8 cellular contexts compared by ENCODE assay signal in the genomic region with DNA sequence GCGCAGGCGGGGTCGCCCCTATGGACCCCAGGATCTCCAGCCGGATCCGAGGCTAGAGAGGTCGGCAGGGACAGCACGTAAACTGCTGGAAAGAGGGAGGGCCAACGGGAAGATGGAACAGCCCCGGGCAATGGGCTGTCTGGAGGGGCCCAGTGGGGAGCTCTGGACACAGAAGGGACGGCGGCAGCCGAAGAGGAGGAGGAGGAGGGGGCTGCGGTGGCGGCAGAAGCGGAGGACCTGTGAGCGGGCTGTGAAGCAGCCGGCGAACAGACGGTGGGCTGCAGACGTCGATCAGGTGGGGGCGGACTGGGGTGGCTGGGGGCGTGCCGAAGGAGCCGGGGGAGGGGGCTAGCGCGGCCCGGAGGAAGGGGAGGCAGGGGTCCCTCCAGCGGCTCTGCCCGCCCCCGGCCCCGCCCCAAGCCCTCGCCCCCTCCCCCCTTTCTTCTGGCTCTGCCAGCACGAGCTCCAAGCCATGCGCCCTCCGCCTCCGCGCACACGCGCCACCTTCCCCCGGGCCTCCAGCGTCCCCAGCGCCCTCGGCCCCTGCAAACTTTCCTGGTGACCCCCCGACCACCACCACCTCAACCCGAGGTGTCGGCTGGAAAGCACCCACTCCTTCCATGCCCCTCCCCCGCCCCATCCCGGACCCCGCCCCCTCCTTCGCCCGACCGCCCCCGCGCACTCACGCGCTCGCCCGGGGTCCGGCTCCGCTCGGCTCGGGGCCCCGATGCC. TPM values are rescaled to one million over a fixed set of nuclear protein-coding genes. Genes with fewer than 3 reads are reported as not detected.
DNase-seq lines count a peak whose midpoint lies in the region; ATAC-seq and TF ChIP-seq lines count a peak whose summit lies in the region.

No MANE protein-coding gene starts in this region.

- no peaks in the 10 kb centered on the region for H3K9me3 ChIP-seq in cardiac muscle cell (ENCODE audit: low read depth)
- peaks cover 0 to 1% of the 10 kb centered on the region in 2 donors for H3K9me3 ChIP-seq in neuronal stem cell (replicated peaks in 1 of 2; ENCODE audit: control insufficient read depth in 2 of 2, insufficient read depth in 1 of 2, low read depth in 1 of 2, low read length in 2 of 2)

- intact Hi-C loops in cardiac septum (cut with DNase I) = loop anchor here (5.0 kb wide), 2 partner anchors 47 to 122 kb away; no protein-coding TSS in a partner anchor

- no peak overlapping the region for H2BK15ac ChIP-seq in neuronal stem cell (ENCODE audit: low read length)

- H4K91ac ChIP-seq in neuronal stem cell (ENCODE audit: low read depth, low read length, poor library complexity) = no peak overlapping the region

- peak overlapping the region; percentile 96 for H2AK5ac ChIP-seq in neuronal stem cell (ENCODE audit: low read depth, low read length)

- peaks cover 16% of the 10 kb centered on the region for H3K79me1 ChIP-seq in neuronal stem cell (ENCODE audit: low read depth, low read length)

- DNase-seq in cardiac muscle cell (ENCODE audit: low read depth in 1 of 2, low spot score in 1 of 2) (peak; percentile 65 to 76), cardiac septum (ENCODE audit: low spot score) (no peak), M059J (ENCODE audit: low read depth) (peak; percentile 54), fibroblast of the aortic adventitia (ENCODE audit: low read depth) (peak; percentile 52), neuronal stem cell (ENCODE audit: low spot score) (peak; percentile 71)
- peak; percentile 66 for DNase-seq in activated CD8-positive, alpha-beta memory T cell treated with anti-CD3 and anti-CD28 coated beads, Interleukin-2, amount 50 U/mL, for 48 hours

- no peak for ATAC-seq in HG03045 (IDR thresholded peaks at IDR 0.05; ENCODE audit: unreplicated experiment)
- ATAC-seq in GM21717 (IDR thresholded peaks at IDR 0.05; ENCODE audit: unreplicated experiment) = no peak

- H3K4me3 ChIP-seq in cardiac muscle cell = peak overlapping the region; percentile 64
- H3K4me3 ChIP-seq in fibroblast of the aortic adventitia (ENCODE audit: low read depth, low read length) = peak overlapping the region; percentile 91
- H3K4me3 ChIP-seq in neuronal stem cell (ENCODE audit: low read length in 2 of 2) = peak overlapping the region; percentile 72 to 90

- H3K36me3 ChIP-seq in cardiac muscle cell = peaks cover 17% of the 10 kb centered on the region
- peaks cover 42 to 61% of the 10 kb centered on the region in 2 donors for H3K36me3 ChIP-seq in neuronal stem cell (replicated peaks in 1 of 2; ENCODE audit: control insufficient read depth in 2 of 2, insufficient read depth in 2 of 2, low read length in 2 of 2)

- H3K23ac ChIP-seq in neuronal stem cell (ENCODE audit: low read depth, low read length, poor library complexity) = peak overlapping the region; percentile 68

- H3K4me2 ChIP-seq in neuronal stem cell (ENCODE audit: insufficient read depth, low read length, poor library complexity, severe bottlenecking) = peak overlapping the region; percentile 89

- peak overlapping the region; percentile 36 for H2BK120ac ChIP-seq in neuronal stem cell (ENCODE audit: low read depth, low read length)

- H3K27me3 ChIP-seq in cardiac muscle cell (no peaks in the 10 kb centered on the region), neuronal stem cell (ENCODE audit: control insufficient read depth in 3 of 3, insufficient read depth in 3 of 3, low read depth in 1 of 3, low read length in 3 of 3) (no peaks in the 10 kb centered on the region)

- no peak overlapping the region for H3K4ac ChIP-seq in neuronal stem cell (ENCODE audit: low read length)

- H2AFZ ChIP-seq in neuronal stem cell (ENCODE audit: low read length) = peak overlapping the region; percentile 84

- H3K27ac ChIP-seq in cardiac muscle cell = peak overlapping the region; percentile 94
- peak overlapping the region; percentile 97 for H3K27ac ChIP-seq in neuronal stem cell (replicated peaks; ENCODE audit: low read length)

- TF ChIP-seq CTCF in cardiac muscle cell (IDR thresholded peaks at IDR 0.05; ENCODE audit: low read depth, low read length) = no peak
- TF ChIP-seq CTCF in fibroblast of the aortic adventitia (IDR thresholded peaks at IDR 0.05; ENCODE audit: insufficient read depth, low read length) = no peak

- WGBS in neuronal stem cell (ENCODE audit: extremely low coverage in 2 of 2, insufficient read length in 2 of 2, insufficient replicate concordance in 1 of 2), 2 donors = no CpG with 5 or more reads among the region's 64 CpGs

- H3K9ac ChIP-seq in neuronal stem cell (ENCODE audit: low read depth, low read length, poor library complexity) = peak overlapping the region; percentile 89

- H3K4me1 ChIP-seq in cardiac muscle cell (ENCODE audit: low read depth) (peaks cover 33% of the 10 kb centered on the region), neuronal stem cell (ENCODE audit: control insufficient read depth in 2 of 2, insufficient read depth in 1 of 2, low read depth in 1 of 2, low read length in 2 of 2) (peaks cover 21 to 30% of the 10 kb centered on the region in 2 donors)

- peak overlapping the region; percentile 90 for H2BK5ac ChIP-seq in neuronal stem cell (ENCODE audit: low read length)

- peak overlapping the region; percentile 99 for H3K18ac ChIP-seq in neuronal stem cell (ENCODE audit: low read length)

- no peak overlapping the region for H4K8ac ChIP-seq in neuronal stem cell (ENCODE audit: low read depth, low read length)

- peak overlapping the region; percentile 73 for H3K14ac ChIP-seq in neuronal stem cell (ENCODE audit: low read length)

- peak overlapping the region; percentile 75 for H2BK12ac ChIP-seq in neuronal stem cell (ENCODE audit: low read length)

RNA-seq across cellular contexts. Expression of a gene that starts 0.4 kb away (rescaled TPM):
- total RNA-seq in cardiac muscle cell (58.9 and 69.1 TPM in 2 replicates), cardiac septum (36.2 TPM), fibroblast of the aortic adventitia (ENCODE audit: low replicate concordance) (70.0 and 108 TPM in 2 replicates)
- 62.1 and 67.1 TPM in 2 replicates for polyA plus RNA-seq in cardiac muscle cell
- 18.4 and 44.4 TPM in 2 replicates for total RNA-seq in M059J (2014; rRNA removed; shearing (Covaris generic))
- polyA plus RNA-seq in neuronal stem cell (2013, experiment 1 of 2) = 77.7 TPM
- polyA plus RNA-seq in neuronal stem cell (2013, experiment 2 of 2) = 73.2 TPM

RNA-seq across cellular contexts. Expression of a gene that starts 11.4 kb away (rescaled TPM):
- total RNA-seq in cardiac muscle cell = 112 and 180 TPM in 2 replicates
- 87.0 and 112 TPM in 2 replicates for polyA plus RNA-seq in cardiac muscle cell
- total RNA-seq in cardiac septum = 35.4 TPM
- 96.0 and 145 TPM in 2 replicates for total RNA-seq in M059J (2014; rRNA removed; shearing (Covaris generic))
- total RNA-seq in fibroblast of the aortic adventitia (ENCODE audit: low replicate concordance) = 60.7 and 83.2 TPM in 2 replicates
- 208 TPM for polyA plus RNA-seq in neuronal stem cell (2013, experiment 1 of 2)
- polyA plus RNA-seq in neuronal stem cell (2013, experiment 2 of 2) = 198 TPM

RNA-seq across cellular contexts. Expression of a gene that starts 13.8 kb away (rescaled TPM):
- 0.09 and 0.18 TPM in 2 replicates for total RNA-seq in cardiac muscle cell
- polyA plus RNA-seq in cardiac muscle cell = 0.39 and 0.62 TPM in 2 replicates
- 0.48 TPM for total RNA-seq in cardiac septum
- not detected in 2 replicates for total RNA-seq in M059J (2014; rRNA removed; shearing (Covaris generic))
- total RNA-seq in fibroblast of the aortic adventitia (ENCODE audit: low replicate concordance) = not detected in 2 replicates
- 2.9 TPM for polyA plus RNA-seq in neuronal stem cell (2013, experiment 1 of 2)
- 2.7 TPM for polyA plus RNA-seq in neuronal stem cell (2013, experiment 2 of 2)

RNA-seq across cellular contexts. Expression of a gene that starts 56.6 kb away (rescaled TPM):
- total RNA-seq in cardiac muscle cell = not detected in 2 replicates
- not detected in 2 replicates for polyA plus RNA-seq in cardiac muscle cell
- not detected for total RNA-seq in cardiac septum
- not detected in 2 replicates for total RNA-seq in M059J (2014; rRNA removed; shearing (Covaris generic))
- total RNA-seq in fibroblast of the aortic adventitia (ENCODE audit: low replicate concordance) = not detected in 2 replicates
- not detected for polyA plus RNA-seq in neuronal stem cell (2013, experiment 1 of 2)
- not detected for polyA plus RNA-seq in neuronal stem cell (2013, experiment 2 of 2)
